Comparison of ENCODE assay signal across 8 cellular contexts in the genomic region with DNA sequence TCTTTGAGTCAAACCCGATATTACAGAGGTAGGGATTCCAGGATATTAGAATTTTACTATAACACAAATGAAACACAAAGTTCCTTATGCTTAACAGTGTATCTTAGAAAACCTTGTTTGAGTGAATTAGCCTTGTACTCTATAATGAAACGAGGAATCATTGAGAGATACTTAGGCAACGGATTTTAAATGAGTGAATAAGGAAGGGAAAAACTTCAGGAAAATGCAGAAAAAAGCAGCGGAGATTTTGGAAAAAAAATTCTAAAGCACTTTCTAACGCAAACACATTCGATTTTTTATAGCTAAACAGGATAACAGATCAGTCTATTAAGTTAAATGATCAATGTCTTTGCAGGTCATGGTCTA.
DNase-seq lines count a peak whose midpoint lies in the region; ATAC-seq and TF ChIP-seq lines count a peak whose summit lies in the region.

No MANE protein-coding gene starts in this region.

- peaks cover 4 to 6% of the 10 kb centered on the region in 2 donors for H3K9me3 ChIP-seq in ascending aorta
- H3K9me3 ChIP-seq in iPS-18c (ENCODE audit: control insufficient read depth, insufficient read depth, low read length), result no peaks in the 10 kb centered on the region
- H3K9me3 ChIP-seq in spleen, result peaks cover 0 to 18% (median 13%) of the 10 kb centered on the region in 8 donors

- TF ChIP-seq CTCF in GM06990 (IDR thresholded peaks at IDR 0.05; ENCODE audit: insufficient read depth, low read length, poor library complexity, severe bottlenecking) (no peak), ascending aorta (IDR thresholded peaks at IDR 0.05) (no peak), spleen (IDR thresholded peaks at IDR 0.05 in 8 of 11, conservative IDR thresholded peaks at IDR 0.05 in 3 of 11) (no peak)

- H3K36me3 ChIP-seq in GM06990 (ENCODE audit: control insufficient read depth, insufficient read depth, low read length), result no peaks in the 10 kb centered on the region
- H3K36me3 ChIP-seq in ascending aorta, result no peaks in the 10 kb centered on the region
- H3K36me3 ChIP-seq in spleen, result peaks cover 0 to 12% (median 1%) of the 10 kb centered on the region in 6 donors

- peak overlapping the region; percentile 63 for H3K4me3 ChIP-seq in GM06990 (replicated peaks; ENCODE audit: low read depth, low read length)
- H3K4me3 ChIP-seq in ascending aorta, result peak overlapping the region; percentile 64 to 65
- peak overlapping the region; percentile 56; the same call in 1 of the 2 replicates for H3K4me3 ChIP-seq in iPS-18c (ENCODE audit: insufficient read depth, low read depth, low read length)
- H3K4me3 ChIP-seq in spleen, result peak overlapping the region in 7 of 8 donors; percentile 43 to 76 (median 47)

- WGBS in spleen, 5 donors, result 16 to 19% (median 18%) methylated on average over 6 of the region's 6 CpGs

- H3K27ac ChIP-seq in ascending aorta (peak overlapping the region; percentile 82 to 92), spleen (peak overlapping the region; percentile 86 to 95 (median 92))

- ATAC-seq in GM18498 (IDR thresholded peaks at IDR 0.05; ENCODE audit: unreplicated experiment), result no peak
- ATAC-seq in GM21619 (IDR thresholded peaks at IDR 0.05; ENCODE audit: unreplicated experiment), result no peak

- TF ChIP-seq POLR2A in spleen (IDR thresholded peaks at IDR 0.05), result no peak

- H3K27me3 ChIP-seq in GM06990 (replicated peaks; ENCODE audit: control insufficient read depth, insufficient read depth, low read length) (no peaks in the 10 kb centered on the region), ascending aorta (no peaks in the 10 kb centered on the region), spleen (replicated peaks in 1 of 7) (no peaks in the 10 kb centered on the region)

- H3K4me1 ChIP-seq in ascending aorta (no peaks in the 10 kb centered on the region), spleen (peaks cover 4 to 36% (median 10%) of the 10 kb centered on the region in 6 donors)

- intact Hi-C loops in ascending aorta (cut with DNase I) (loop anchor here (2.0 to 10.0 kb wide), 3 partner anchors 16 to 1610 kb away; a partner anchor contains a TSS), spleen (cut with DNase I; ENCODE audit: low total_unique reads) (no loop called here)

- no peak for DNase-seq in GM06990 (ENCODE audit: extremely low read depth, insufficient read length)
- DNase-seq in ascending aorta (ENCODE audit: low spot score in 2 of 2), result no peak
- no peak for DNase-seq in spleen
- no peak for DNase-seq in NCI-H1048 (lab: John Stamatoyannopoulos, UW)
- DNase-seq in SW480 (ENCODE audit: low spot score), result no peak
